ENCODE assay signal across 8 cellular contexts in the genomic region with DNA sequence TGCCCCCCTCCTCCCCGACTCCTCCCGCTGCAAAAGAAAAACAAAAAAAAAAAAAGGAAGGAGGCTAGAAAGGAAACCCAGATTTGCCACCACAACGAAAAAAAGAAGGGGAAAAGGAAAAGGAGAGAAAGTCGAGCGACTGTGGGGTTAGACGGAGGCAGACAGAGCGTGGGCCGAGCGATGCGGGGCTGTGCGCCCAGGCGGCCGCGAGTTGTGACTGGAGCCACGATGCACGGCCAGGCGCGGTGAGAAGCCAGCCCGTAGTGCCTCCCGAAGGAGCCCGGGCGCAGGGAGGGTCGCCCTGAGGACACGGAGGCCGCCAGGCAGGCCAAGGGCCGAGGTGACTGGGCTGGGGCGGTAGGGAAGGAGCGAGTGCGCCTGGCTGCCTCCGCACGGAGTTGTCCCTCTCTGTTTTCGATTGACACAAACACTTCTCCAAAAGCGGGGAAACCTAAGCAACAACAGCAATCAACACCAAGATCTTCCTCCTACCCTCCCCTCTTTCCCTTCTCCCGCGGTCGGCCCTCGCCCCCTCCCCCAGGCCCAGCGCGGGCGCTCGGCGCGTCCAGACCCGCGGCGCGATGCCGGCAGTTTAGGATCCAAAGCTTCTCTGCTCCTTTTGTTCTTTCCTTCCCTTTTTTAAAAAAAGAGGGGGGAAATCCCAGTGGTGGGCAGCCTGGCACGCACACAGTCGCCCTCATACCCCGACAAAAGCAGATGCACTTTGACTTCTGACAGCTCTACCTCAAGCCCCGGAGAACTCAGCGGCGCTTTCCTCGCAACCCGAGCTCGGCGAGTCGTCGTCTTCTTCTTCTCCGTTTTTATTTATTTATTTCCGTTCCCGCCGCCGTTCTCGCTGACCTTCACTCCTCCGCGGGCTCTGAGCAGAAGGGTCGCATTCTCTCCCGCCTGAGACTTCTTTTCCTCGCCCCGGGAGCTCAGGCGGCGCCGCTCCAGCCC. TPM values are rescaled to one million over a fixed set of nuclear protein-coding genes. Genes with fewer than 3 reads are reported as not detected.
DNase-seq lines count a peak whose midpoint lies in the region; ATAC-seq, FAIRE-seq and TF ChIP-seq lines count a peak whose summit lies in the region.

A gene (plus strand): TSS at position 475 of the 960 bp plus-strand sequence. CDS start 723 bp downstream, outside the sequence.

- H3K4me3 ChIP-seq in A549, result peak within 1 kb of the TSS; percentile 59
- peak within 1 kb of the TSS; percentile 84 for H3K4me3 ChIP-seq in GM23338

- H3F3A ChIP-seq in GM23338 (replicated peaks; ENCODE audit: low read depth), result peaks cover 48% of the 10 kb centered on the region

- H3K9me3 Mint-ChIP-seq in GM23338, result peaks cover 7% of the 10 kb centered on the region
- no peaks in the 10 kb centered on the region for H3K9me3 Mint-ChIP-seq in activated T-cell treated with anti-CD3 and anti-CD28 coated beads, Interleukin-2, amount 50 U/mL, for 4 hours

- ATAC-seq in A549 (no peak), GM23338 (peak; percentile 0), HG03045 (IDR thresholded peaks at IDR 0.05; ENCODE audit: unreplicated experiment) (no peak), GM18517 (IDR thresholded peaks at IDR 0.05; ENCODE audit: unreplicated experiment) (no peak)
- no peak for ATAC-seq in activated T-cell treated with anti-CD3 and anti-CD28 coated beads, Interleukin-2, amount 50 U/mL, for 4 hours

- peaks cover 8% of the 10 kb centered on the region for H4K20me1 ChIP-seq in GM23338 (replicated peaks; ENCODE audit: insufficient read depth)

- peaks cover 68% of the 10 kb centered on the region for H3K4me1 Mint-ChIP-seq in GM23338
- H3K4me1 Mint-ChIP-seq in activated T-cell treated with anti-CD3 and anti-CD28 coated beads, Interleukin-2, amount 50 U/mL, for 4 hours (ENCODE audit: low read depth), result peaks cover 61% of the 10 kb centered on the region

- POLR2A ChIA-PET in A549 (lab: Yijun Ruan, JAX), result interaction anchor here (3.2 kb wide), 1 partner anchor 12 kb away, joined by 15 read pairs; a partner anchor contains a TSS

- no peak for TF ChIP-seq POLR2A in A549 (IDR thresholded peaks at IDR 0.05; ENCODE audit: low read length)

- H3K27ac Mint-ChIP-seq in GM23338, result no peak within 1 kb of the TSS

- H3K27me3 Mint-ChIP-seq in GM23338 (ENCODE audit: insufficient read depth, low read depth, poor library complexity), result peaks cover 99% of the 10 kb centered on the region
- peaks cover 88% of the 10 kb centered on the region for H3K27me3 Mint-ChIP-seq in activated T-cell treated with anti-CD3 and anti-CD28 coated beads, Interleukin-2, amount 50 U/mL, for 4 hours (ENCODE audit: low read depth)

- H3K79me2 ChIP-seq in GM23338 (replicated peaks; ENCODE audit: insufficient read depth), result no peaks in the 10 kb centered on the region

- CTCF ChIA-PET in A549 (lab: Yijun Ruan, JAX), result interaction anchor here (1.5 to 2.1 kb wide), 2 partner anchors 8 to 11 kb away, joined by 4 to 5 read pairs; a partner anchor contains a TSS

- no peak for TF ChIP-seq EP300 in A549 (IDR thresholded peaks at IDR 0.05)

- H3K27ac ChIP-seq in A549 (peak within 1 kb of the TSS; percentile 71 to 88), GM23338 (ENCODE audit: low read depth) (no peak within 1 kb of the TSS)

- H3K4me1 ChIP-seq in A549 (peaks cover 12% of the 10 kb centered on the region), GM23338 (ENCODE audit: insufficient read depth) (peaks cover 72% of the 10 kb centered on the region)

- peak within 1 kb of the TSS; percentile 97 for H2AFZ ChIP-seq in GM23338

- 92% methylated on average over 75 of the region's 75 CpGs for WGBS in A549 (ENCODE audit: missing lambda C conversion rate)

- peaks cover 100% of the 10 kb centered on the region for H3K27me3 ChIP-seq in GM23338 (ENCODE audit: insufficient read depth)

- H3K36me3 ChIP-seq in GM23338 (ENCODE audit: insufficient read depth), result no peaks in the 10 kb centered on the region

- TF ChIP-seq CTCF in A549 (IDR thresholded peaks at IDR 0.05) (no peak), GM23338 (conservative IDR thresholded peaks at IDR 0.05; ENCODE audit: low read depth in 2 of 2) (no peak)

- FAIRE-seq in A549 (lab: Jason Lieb, UNC), result no peak

- no peak for TF ChIP-seq RAD21 in A549 (conservative IDR thresholded peaks at IDR 0.05 in 1 of 2, IDR thresholded peaks at IDR 0.05 in 1 of 2)

- peak within 1 kb of the TSS; percentile 80 for H3K4me3 Mint-ChIP-seq in GM23338
- H3K4me3 Mint-ChIP-seq in activated T-cell treated with anti-CD3 and anti-CD28 coated beads, Interleukin-2, amount 50 U/mL, for 4 hours, result peak within 1 kb of the TSS; percentile 70

- H3K9me3 ChIP-seq in A549, result no peaks in the 10 kb centered on the region

- H3K36me3 Mint-ChIP-seq in GM23338 (ENCODE audit: low read depth), result peaks cover 2% of the 10 kb centered on the region; the same call in 1 of the 3 replicates
- no peaks in the 10 kb centered on the region for H3K36me3 Mint-ChIP-seq in activated T-cell treated with anti-CD3 and anti-CD28 coated beads, Interleukin-2, amount 50 U/mL, for 4 hours (ENCODE audit: insufficient read depth)

- DNase-seq in A549 (ENCODE audit: low read depth in 1 of 2, low spot score in 1 of 2) (no peak), GM23338 (ENCODE audit: low spot score) (peak; percentile 76), left kidney (ENCODE audit: low read depth, low spot score) (peak; percentile 55), SIG-M5 treated with dmso at 0.1 percent for 504 hours (lab: John Stamatoyannopoulos, UW; ENCODE audit: unreplicated experiment) (no peak), CD1c-positive myeloid dendritic cell (ENCODE audit: extremely low spot score) (no peak)
- no peak for DNase-seq in activated T-cell treated with anti-CD3 and anti-CD28 coated beads, Interleukin-2, amount 50 U/mL, for 4 hours

- H3K4me2 ChIP-seq in A549 (peak within 1 kb of the TSS; percentile 98), GM23338 (peak within 1 kb of the TSS; percentile 95)

- H3K9me2 ChIP-seq in GM23338 (ENCODE audit: insufficient read depth), result no peaks in the 10 kb centered on the region

TF ChIP-seq in A549, 52 proteins besides CTCF, POLR2A, EP300 and RAD21 (continues in another document):
- TF ChIP-seq FOSL2 (IDR thresholded peaks at IDR 0.05) (no peak), FOSL2 (CRISPR knock-in tag; IDR thresholded peaks at IDR 0.05) (no peak), RNF2 (IDR thresholded peaks at IDR 0.05; ENCODE audit: borderline replicate concordance, low read depth) (no peak), MYC (IDR thresholded peaks at IDR 0.05; ENCODE audit: borderline replicate concordance, low read length) (no peak), CBX2 (IDR thresholded peaks at IDR 0.05; ENCODE audit: borderline replicate concordance, low read depth) (no peak), ZNF302 (CRISPR knock-in tag; IDR thresholded peaks at IDR 0.05) (no peak)
- TF ChIP-seq, protein P1, sequence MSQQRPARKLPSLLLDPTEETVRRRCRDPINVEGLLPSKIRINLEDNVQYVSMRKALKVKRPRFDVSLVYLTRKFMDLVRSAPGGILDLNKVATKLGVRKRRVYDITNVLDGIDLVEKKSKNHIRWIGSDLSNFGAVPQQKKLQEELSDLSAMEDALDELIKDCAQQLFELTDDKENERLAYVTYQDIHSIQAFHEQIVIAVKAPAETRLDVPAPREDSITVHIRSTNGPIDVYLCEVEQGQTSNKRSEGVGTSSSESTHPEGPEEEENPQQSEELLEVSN (IDR thresholded peaks at IDR 0.05; ENCODE audit: borderline replicate concordance, low read depth), result no peak
- TF ChIP-seq, protein P2, sequence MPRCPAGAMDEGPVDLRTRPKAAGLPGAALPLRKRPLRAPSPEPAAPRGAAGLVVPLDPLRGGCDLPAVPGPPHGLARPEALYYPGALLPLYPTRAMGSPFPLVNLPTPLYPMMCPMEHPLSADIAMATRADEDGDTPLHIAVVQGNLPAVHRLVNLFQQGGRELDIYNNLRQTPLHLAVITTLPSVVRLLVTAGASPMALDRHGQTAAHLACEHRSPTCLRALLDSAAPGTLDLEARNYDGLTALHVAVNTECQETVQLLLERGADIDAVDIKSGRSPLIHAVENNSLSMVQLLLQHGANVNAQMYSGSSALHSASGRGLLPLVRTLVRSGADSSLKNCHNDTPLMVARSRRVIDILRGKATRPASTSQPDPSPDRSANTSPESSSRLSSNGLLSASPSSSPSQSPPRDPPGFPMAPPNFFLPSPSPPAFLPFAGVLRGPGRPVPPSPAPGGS (IDR thresholded peaks at IDR 0.05), result no peak

TF ChIP-seq in GM23338, 12 proteins besides CTCF, POLR2A, EP300 and RAD21 (continues in another document):
- peak; percentile 91 for TF ChIP-seq EZH2 (IDR thresholded peaks at IDR 0.05; ENCODE audit: low read depth, unreplicated experiment)
- TF ChIP-seq, protein P3, sequence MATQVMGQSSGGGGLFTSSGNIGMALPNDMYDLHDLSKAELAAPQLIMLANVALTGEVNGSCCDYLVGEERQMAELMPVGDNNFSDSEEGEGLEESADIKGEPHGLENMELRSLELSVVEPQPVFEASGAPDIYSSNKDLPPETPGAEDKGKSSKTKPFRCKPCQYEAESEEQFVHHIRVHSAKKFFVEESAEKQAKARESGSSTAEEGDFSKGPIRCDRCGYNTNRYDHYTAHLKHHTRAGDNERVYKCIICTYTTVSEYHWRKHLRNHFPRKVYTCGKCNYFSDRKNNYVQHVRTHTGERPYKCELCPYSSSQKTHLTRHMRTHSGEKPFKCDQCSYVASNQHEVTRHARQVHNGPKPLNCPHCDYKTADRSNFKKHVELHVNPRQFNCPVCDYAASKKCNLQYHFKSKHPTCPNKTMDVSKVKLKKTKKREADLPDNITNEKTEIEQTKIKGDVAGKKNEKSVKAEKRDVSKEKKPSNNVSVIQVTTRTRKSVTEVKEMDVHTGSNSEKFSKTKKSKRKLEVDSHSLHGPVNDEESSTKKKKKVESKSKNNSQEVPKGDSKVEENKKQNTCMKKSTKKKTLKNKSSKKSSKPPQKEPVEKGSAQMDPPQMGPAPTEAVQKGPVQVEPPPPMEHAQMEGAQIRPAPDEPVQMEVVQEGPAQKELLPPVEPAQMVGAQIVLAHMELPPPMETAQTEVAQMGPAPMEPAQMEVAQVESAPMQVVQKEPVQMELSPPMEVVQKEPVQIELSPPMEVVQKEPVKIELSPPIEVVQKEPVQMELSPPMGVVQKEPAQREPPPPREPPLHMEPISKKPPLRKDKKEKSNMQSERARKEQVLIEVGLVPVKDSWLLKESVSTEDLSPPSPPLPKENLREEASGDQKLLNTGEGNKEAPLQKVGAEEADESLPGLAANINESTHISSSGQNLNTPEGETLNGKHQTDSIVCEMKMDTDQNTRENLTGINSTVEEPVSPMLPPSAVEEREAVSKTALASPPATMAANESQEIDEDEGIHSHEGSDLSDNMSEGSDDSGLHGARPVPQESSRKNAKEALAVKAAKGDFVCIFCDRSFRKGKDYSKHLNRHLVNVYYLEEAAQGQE (IDR thresholded peaks at IDR 0.05; ENCODE audit: unreplicated experiment), result no peak

RNA-seq across cellular contexts. Expression of the gene that starts here (rescaled TPM):
- polyA plus RNA-seq in A549 (2011; rRNA removed) (0.53 and 0.61 TPM in 2 replicates), A549 (2017; fragmentation: RNase III; extraction: RNeasy Plus Mini Kit Qiagen cat#74134 plus additional on column Dnase treatment) (1.5 to 2.2 TPM (median 2.2 TPM) in 3 replicates), GM23338 (2016; fragmentation: Nextera tagmentation; extraction: Ambion mirVana) (0.74 and 1.1 TPM in 2 replicates)
- 0.95 and 0.96 TPM in 2 replicates for polyA plus RNA-seq in A549 (2012; cell fraction: cytosol; rRNA removed)
- polyA plus RNA-seq in A549 (2012; cell fraction: nucleus; rRNA removed), result 1.4 and 2.1 TPM in 2 replicates
- 0.17 and 0.24 TPM in 2 replicates for polyA minus RNA-seq in A549 (2011; rRNA and poly(A)+ RNA removed)
- total RNA-seq in GM23338 (2014; rRNA removed; shearing (Covaris generic)), result 0.52 and 0.58 TPM in 2 replicates
- total RNA-seq in activated T-cell treated with anti-CD3 and anti-CD28 coated beads, Interleukin-2, amount 50 U/mL, for 4 hours, result not detected

Comparison
In these comparisons a context has a peak if more than half of its experiments do, and no peak if none do; other contexts are left out.
1. DNase-seq: peak in GM23338 (single experiment) and left kidney (single experiment); none in A549 (0 of 2), activated T-cell treated with anti-CD3 and anti-CD28 coated beads, Interleukin-2, amount 50 U/mL, for 4 hours (single experiment), SIG-M5 treated with dmso at 0.1 percent for 504 hours (single experiment) and CD1c-positive myeloid dendritic cell (single experiment).